In genomic region chr4:20666471-20666870, GRCh38 we compare ENCODE assay signal across 25 cellular contexts.
"Had no signal": no experiment of that assay in that cellular context is flagged by ENCODE, and none has a peak within 500 bp of the region (broad histone marks: within the 10 kb centered on the region; RNA-seq: fewer than 3 reads in every experiment).

No MANE protein-coding gene starts in this region.

- H3K9me3 ChIP-seq: left lung, lower lobe of right lung, psoas muscle, sigmoid colon, spleen, suprapubic skin, thoracic aorta, tibial artery, upper lobe of right lung had no signal

- DNase-seq: hippocampal formation; kidney glomerular epithelial cell; left cardiac atrium; left lung; lower lobe of right lung; mammary epithelial cell; mesenchymal stem cell; naive B cell; natural killer cell; nucleus accumbens; psoas muscle; sigmoid colon; small intestine; spleen; stimulated activated CD4-positive, alpha-beta T cell treated with anti-CD3 and anti-CD28 coated beads, Interleukin-4, amount 100 ng/mL, for 24 hours; stimulated activated naive CD4-positive, alpha-beta T cell; tibial artery; trophoblast cell; upper lobe of right lung had no signal

- H2AFZ ChIP-seq: parathyroid adenoma had no signal

- H3K27ac Mint-ChIP-seq: naive B cell; natural killer cell; stimulated activated effector memory CD8-positive, alpha-beta T cell treated with anti-CD3 and anti-CD28 coated beads, Interleukin-12 subunit alpha, Interleukin-12 subunit beta, amount 100 ng/mL, for 72 hours; stimulated activated naive CD8-positive, alpha-beta T cell treated with anti-CD3 and anti-CD28 coated beads, Interleukin-15, Interleukin-2, amounts not matched to agents 100 ng/mL and 50 ng/mL, for 24 hours had no signal

- H3K4me3 Mint-ChIP-seq: naive B cell; natural killer cell; neural crest cell; stimulated activated effector memory CD8-positive, alpha-beta T cell treated with anti-CD3 and anti-CD28 coated beads, Interleukin-12 subunit alpha, Interleukin-12 subunit beta, amount 100 ng/mL, for 72 hours; stimulated activated naive CD8-positive, alpha-beta T cell treated with anti-CD3 and anti-CD28 coated beads, Interleukin-15, Interleukin-2, amounts not matched to agents 100 ng/mL and 50 ng/mL, for 24 hours had no signal

- H3K79me2 ChIP-seq: parathyroid adenoma had no signal

- H3K27me3 ChIP-seq: left lung, sigmoid colon, spleen, suprapubic skin, tibial artery, upper lobe of right lung had no signal

- H3K36me3 ChIP-seq: left lung, lower lobe of right lung, sigmoid colon, spleen, suprapubic skin, thoracic aorta, tibial artery, upper lobe of right lung had no signal

- H3K9me3 Mint-ChIP-seq: natural killer cell; neural crest cell; stimulated activated effector memory CD8-positive, alpha-beta T cell treated with anti-CD3 and anti-CD28 coated beads, Interleukin-12 subunit alpha, Interleukin-12 subunit beta, amount 100 ng/mL, for 72 hours; stimulated activated naive CD8-positive, alpha-beta T cell treated with anti-CD3 and anti-CD28 coated beads, Interleukin-15, Interleukin-2, amounts not matched to agents 100 ng/mL and 50 ng/mL, for 24 hours had no signal

- H3K4me3 ChIP-seq: left lung, lower lobe of right lung, psoas muscle, sigmoid colon, spleen, suprapubic skin, thoracic aorta, tibial artery, upper lobe of right lung had no signal

- H3K4me1 Mint-ChIP-seq: naive B cell; natural killer cell; stimulated activated effector memory CD8-positive, alpha-beta T cell treated with anti-CD3 and anti-CD28 coated beads, Interleukin-12 subunit alpha, Interleukin-12 subunit beta, amount 100 ng/mL, for 72 hours had no signal

- H3K36me3 Mint-ChIP-seq: naive B cell; natural killer cell; stimulated activated effector memory CD8-positive, alpha-beta T cell treated with anti-CD3 and anti-CD28 coated beads, Interleukin-12 subunit alpha, Interleukin-12 subunit beta, amount 100 ng/mL, for 72 hours had no signal

- H3K27ac ChIP-seq: left lung, lower lobe of right lung, parathyroid adenoma, psoas muscle, sigmoid colon, spleen, suprapubic skin, thoracic aorta, tibial artery, upper lobe of right lung had no signal

- H3K4me1 ChIP-seq: left lung, lower lobe of right lung, parathyroid adenoma, psoas muscle, sigmoid colon, spleen, suprapubic skin, tibial artery, upper lobe of right lung had no signal

- H3K9ac ChIP-seq: parathyroid adenoma had no signal
